In genomic region chr4:6845574-6845973, GRCh38 we compare ENCODE assay signal across 1 cellular context.
TF ChIP-seq lines count a peak whose summit lies in the region.

No MANE protein-coding gene starts in this region.

TF ChIP-seq in WTC11, 78 proteins besides CTCF, POLR2A, EP300 and RAD21 (continued from another document):
- TF ChIP-seq ZNF281 (CRISPR knock-in tag; IDR thresholded peaks at IDR 0.05) (no peak), HMGA2 (CRISPR knock-in tag; IDR thresholded peaks at IDR 0.05) (no peak), JUN (CRISPR knock-in tag; IDR thresholded peaks at IDR 0.05) (no peak)
- TF ChIP-seq, protein P1, sequence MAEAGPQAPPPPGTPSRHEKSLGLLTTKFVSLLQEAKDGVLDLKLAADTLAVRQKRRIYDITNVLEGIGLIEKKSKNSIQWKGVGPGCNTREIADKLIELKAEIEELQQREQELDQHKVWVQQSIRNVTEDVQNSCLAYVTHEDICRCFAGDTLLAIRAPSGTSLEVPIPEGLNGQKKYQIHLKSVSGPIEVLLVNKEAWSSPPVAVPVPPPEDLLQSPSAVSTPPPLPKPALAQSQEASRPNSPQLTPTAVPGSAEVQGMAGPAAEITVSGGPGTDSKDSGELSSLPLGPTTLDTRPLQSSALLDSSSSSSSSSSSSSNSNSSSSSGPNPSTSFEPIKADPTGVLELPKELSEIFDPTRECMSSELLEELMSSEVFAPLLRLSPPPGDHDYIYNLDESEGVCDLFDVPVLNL (CRISPR knock-in tag; IDR thresholded peaks at IDR 0.05; ENCODE audit: borderline replicate concordance, low read depth), result no peak
